34 cellular contexts compared by ENCODE assay signal in the genomic region with DNA sequence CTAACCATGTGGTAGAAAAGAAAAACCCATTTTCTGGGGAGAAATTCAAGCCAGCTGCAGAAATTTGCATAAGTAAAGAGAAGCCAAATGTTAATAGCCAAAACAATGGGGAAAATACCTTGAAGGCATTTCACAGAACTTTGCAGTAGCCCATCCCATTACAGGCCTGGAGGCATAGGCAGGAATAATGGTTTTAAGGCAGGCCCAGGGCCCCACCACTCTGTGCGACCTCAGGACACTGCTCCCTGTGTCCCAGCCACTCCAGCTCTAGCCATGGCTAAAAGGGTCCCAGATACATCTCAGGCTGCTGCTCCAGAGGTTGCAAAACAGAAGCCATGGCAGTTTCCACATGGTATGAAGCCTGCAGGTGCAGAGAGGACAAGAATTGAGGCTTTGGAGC.
"Had no signal": no experiment of that assay in that cellular context is flagged by ENCODE, and none has a peak within 500 bp of the region (broad histone marks: within the 10 kb centered on the region; RNA-seq: fewer than 3 reads in every experiment).

No MANE protein-coding gene starts in this region.

- H3K4me3 Mint-ChIP-seq: activated B cell treated with CpG ODN at 0.5 μM for 24 hours; activated CD4-positive, alpha-beta T cell treated with anti-CD3 and anti-CD28 coated beads, Interleukin-2, amount 10 ng/mL, durations not matched to agents 24 days and 14 days; activated CD8-positive, alpha-beta memory T cell treated with anti-CD3 and anti-CD28 coated beads, Interleukin-2, amount 10 ng/mL, durations not matched to agents 7 days and 5 days; activated naive CD8-positive, alpha-beta T cell treated with anti-CD3 and anti-CD28 coated beads, Interleukin-2, amount 50 U/mL, for 24 hours; activated T-cell treated with anti-CD3 and anti-CD28 coated beads, Interleukin-2, amount 50 U/mL, for 24 hours; activated T-helper 1 cell treated with anti-CD3 and anti-CD28 coated beads, Interleukin-12 subunit alpha, Interleukin-12 subunit beta, Interleukin-2, Interleukin-4 antibody, amounts not matched to agents 30 ng/mL and 10 ng/mL and 1 ng/mL, durations not matched to agents 14 hours and 24 hours and 36 hours; central memory CD8-positive, alpha-beta T cell; T-helper 17 cell had no signal

- H3K27ac ChIP-seq: ascending aorta, body of pancreas, Peyer's patch, RWPE1, SJSA1 had no signal

- H3K36me3 Mint-ChIP-seq: activated CD8-positive, alpha-beta memory T cell treated with anti-CD3 and anti-CD28 coated beads, Interleukin-2, amount 10 ng/mL, durations not matched to agents 7 days and 5 days; activated naive CD4-positive, alpha-beta T cell treated with anti-CD3 and anti-CD28 coated beads, Interleukin-2, amount 50 U/mL, for 72 hours had no signal

- ATAC-seq: activated CD8-positive, alpha-beta memory T cell treated with anti-CD3 and anti-CD28 coated beads, Interleukin-2, amount 10 ng/mL, durations not matched to agents 7 days and 5 days; activated naive CD4-positive, alpha-beta T cell treated with anti-CD3 and anti-CD28 coated beads, Interleukin-2, amount 50 U/mL, for 72 hours; activated naive CD8-positive, alpha-beta T cell treated with anti-CD3 and anti-CD28 coated beads, Interleukin-2, amount 50 U/mL, for 24 hours; body of pancreas; SK-N-SH treated with all-trans-retinoic acid at 6 μM for 48 hours; T-helper 17 cell had no signal

- H3K4me1 ChIP-seq: ascending aorta, body of pancreas, Peyer's patch, SJSA1 had no signal

- H3K4me3 ChIP-seq: ascending aorta, body of pancreas, MG63, Peyer's patch, SJSA1 had no signal

- H3K36me3 ChIP-seq: ascending aorta, MG63, Peyer's patch, SJSA1 had no signal

- H3K27me3 ChIP-seq: ascending aorta, body of pancreas, MG63, Peyer's patch, SJSA1 had no signal

- H3K9me3 Mint-ChIP-seq: activated CD4-positive, alpha-beta T cell treated with anti-CD3 and anti-CD28 coated beads, Interleukin-2, amount 10 ng/mL, durations not matched to agents 24 days and 14 days had no signal

- H3K4me1 Mint-ChIP-seq: activated B cell treated with CpG ODN at 0.5 μM for 24 hours; activated CD4-positive, alpha-beta T cell treated with anti-CD3 and anti-CD28 coated beads, Interleukin-2, amount 10 ng/mL, durations not matched to agents 24 days and 14 days; activated CD8-positive, alpha-beta memory T cell treated with anti-CD3 and anti-CD28 coated beads, Interleukin-2, amount 10 ng/mL, durations not matched to agents 7 days and 5 days; activated naive CD8-positive, alpha-beta T cell treated with anti-CD3 and anti-CD28 coated beads, Interleukin-2, amount 50 U/mL, for 24 hours; central memory CD8-positive, alpha-beta T cell; T-helper 17 cell had no signal

- H3K27ac Mint-ChIP-seq: activated B cell treated with CpG ODN at 0.5 μM for 24 hours; activated CD4-positive, alpha-beta T cell treated with anti-CD3 and anti-CD28 coated beads, Interleukin-2, amount 10 ng/mL, durations not matched to agents 24 days and 14 days; activated CD8-positive, alpha-beta memory T cell treated with anti-CD3 and anti-CD28 coated beads, Interleukin-2, amount 10 ng/mL, durations not matched to agents 7 days and 5 days; activated naive CD4-positive, alpha-beta T cell treated with anti-CD3 and anti-CD28 coated beads, Interleukin-2, amount 50 U/mL, for 72 hours; activated naive CD8-positive, alpha-beta T cell treated with anti-CD3 and anti-CD28 coated beads, Interleukin-2, amount 50 U/mL, for 24 hours; activated T-cell treated with anti-CD3 and anti-CD28 coated beads, Interleukin-2, amount 50 U/mL, for 24 hours; activated T-helper 1 cell treated with anti-CD3 and anti-CD28 coated beads, Interleukin-12 subunit alpha, Interleukin-12 subunit beta, Interleukin-2, Interleukin-4 antibody, amounts not matched to agents 30 ng/mL and 10 ng/mL and 1 ng/mL, durations not matched to agents 14 hours and 24 hours and 36 hours; T-helper 17 cell had no signal

- H3K9me3 ChIP-seq: ascending aorta, body of pancreas, MG63, Peyer's patch, SJSA1 had no signal

- DNase-seq: activated B cell treated with CpG ODN at 0.5 μM for 24 hours; activated CD4-positive, alpha-beta T cell treated with anti-CD3 and anti-CD28 coated beads for 1 hour; activated CD4-positive, alpha-beta T cell treated with anti-CD3 and anti-CD28 coated beads, Interleukin-2, amount 10 ng/mL, durations not matched to agents 24 days and 14 days; activated CD4-positive, alpha-beta T cell treated with anti-CD3 and anti-CD28 coated beads, Interleukin-2, amount 50 U/mL, for 48 hours; activated CD8-positive, alpha-beta memory T cell treated with anti-CD3 and anti-CD28 coated beads, Interleukin-2, amount 10 ng/mL, durations not matched to agents 7 days and 5 days; activated effector memory CD4-positive, alpha-beta T cell treated with Interleukin-2 at 50 U/mL for 16 hours; activated naive CD4-positive, alpha-beta T cell; activated naive CD8-positive, alpha-beta T cell treated with anti-CD3 and anti-CD28 coated beads, Interleukin-2, amount 50 U/mL, for 24 hours; activated T-cell treated with anti-CD3 and anti-CD28 coated beads, Interleukin-2, amount 50 U/mL, for 24 hours; amniotic stem cell; body of pancreas; MG63; MV-4-11; NCI-H1092 treated with DMSO at 0.1 percent for 48 hours; NCI-H1417 treated with DMSO at 0.1 percent for 48 hours; NCI-H1694; NCI-H2029; NCI-H2107; NCI-H2171 treated with DMSO at 0.1 percent for 48 hours; NCI-H226; NCI-H510A; NCI-H526 treated with DMSO at 0.1 percent for 48 hours; NK-92 treated with Interleukin-12 subunit alpha and Interleukin-12 subunit beta, amount 100 ng/mL, for 24 hours; Peyer's patch; SHP77; T-helper 17 cell; T-helper 9 cell had no signal

- H3K27me3 Mint-ChIP-seq: activated B cell treated with CpG ODN at 0.5 μM for 24 hours; activated CD4-positive, alpha-beta T cell treated with anti-CD3 and anti-CD28 coated beads, Interleukin-2, amount 10 ng/mL, durations not matched to agents 24 days and 14 days; activated CD8-positive, alpha-beta memory T cell treated with anti-CD3 and anti-CD28 coated beads, Interleukin-2, amount 10 ng/mL, durations not matched to agents 7 days and 5 days; activated naive CD8-positive, alpha-beta T cell treated with anti-CD3 and anti-CD28 coated beads, Interleukin-2, amount 50 U/mL, for 24 hours; activated T-cell treated with anti-CD3 and anti-CD28 coated beads, Interleukin-2, amount 50 U/mL, for 24 hours; central memory CD8-positive, alpha-beta T cell; T-helper 17 cell had no signal
